9 cellular contexts compared by ENCODE assay signal in the genomic region with DNA sequence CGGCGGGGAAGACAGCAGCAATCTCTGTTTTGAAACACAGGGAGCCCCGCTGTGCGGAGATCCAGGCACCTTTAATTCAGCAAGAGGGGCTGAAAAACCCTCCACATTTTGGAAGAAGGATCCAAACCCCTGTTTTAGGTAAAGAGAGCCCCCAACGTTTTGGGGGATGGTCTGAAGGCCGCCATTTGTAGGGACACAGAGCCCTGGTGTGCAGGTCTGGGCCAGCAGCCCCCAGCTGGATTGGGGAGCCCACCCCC. TPM values are rescaled to one million over a fixed set of nuclear protein-coding genes. Genes with fewer than 3 reads are reported as not detected.
DNase-seq lines count a peak whose midpoint lies in the region; ATAC-seq, FAIRE-seq and TF ChIP-seq lines count a peak whose summit lies in the region.
"Had no signal": no experiment of that assay in that cellular context is flagged by ENCODE, and none has a peak within 500 bp of the region (broad histone marks: within the 10 kb centered on the region; RNA-seq: fewer than 3 reads in every experiment).

No MANE protein-coding gene starts in this region.

- H3K9me3 Mint-ChIP-seq in natural killer cell = no peaks in the 10 kb centered on the region

- H3K79me2 ChIP-seq in Karpas-422 (ENCODE audit: low read length) = no peaks in the 10 kb centered on the region

- H3K36me3 Mint-ChIP-seq in natural killer cell = no peaks in the 10 kb centered on the region

- no peak for FAIRE-seq in GM12891 (lab: Jason Lieb, UNC)
- no peak for FAIRE-seq in GM12892 (lab: Jason Lieb, UNC)

- H3K36me3 ChIP-seq in Karpas-422 (ENCODE audit: insufficient read depth, low read length) (no peaks in the 10 kb centered on the region), colonic mucosa (no peaks in the 10 kb centered on the region)

- no peak for TF ChIP-seq CTCF in AG09309 (IDR thresholded peaks at IDR 0.05; ENCODE audit: control insufficient read depth, insufficient read depth, low read depth, low read length, missing control alignments)
- TF ChIP-seq CTCF in colonic mucosa (IDR thresholded peaks at IDR 0.05) = no peak
- no peak for TF ChIP-seq CTCF in natural killer cell (IDR thresholded peaks at IDR 0.05)

- no peaks in the 10 kb centered on the region for H4K20me1 ChIP-seq in Karpas-422 (ENCODE audit: insufficient read depth, low read depth, low read length)

- H3K4me3 Mint-ChIP-seq in natural killer cell = peak overlapping the region; percentile 86

- H3K9me3 ChIP-seq in Karpas-422 (ENCODE audit: low read length) = no peaks in the 10 kb centered on the region
- H3K9me3 ChIP-seq in colonic mucosa = no peaks in the 10 kb centered on the region

- peak overlapping the region; percentile 38 for H2AFZ ChIP-seq in Karpas-422 (ENCODE audit: low read length)

- H3K27ac ChIP-seq in Karpas-422 (ENCODE audit: low read length) (peak overlapping the region; percentile 46), colonic mucosa (peak overlapping the region; percentile 91)

- no peaks in the 10 kb centered on the region for H3K27me3 Mint-ChIP-seq in natural killer cell (ENCODE audit: low read depth in 2 of 2)

- H3K27me3 ChIP-seq in Karpas-422 (ENCODE audit: low read length) = no peaks in the 10 kb centered on the region
- H3K27me3 ChIP-seq in colonic mucosa = no peaks in the 10 kb centered on the region

- H3K9ac ChIP-seq in Karpas-422 (ENCODE audit: low read length) = peak overlapping the region; percentile 86
- H3K9ac ChIP-seq in colonic mucosa (ENCODE audit: low read depth in 2 of 2, low read length in 2 of 2) = peak overlapping the region; percentile 84 to 93

- peaks cover 16 to 36% of the 10 kb centered on the region in 2 donors for H3K4me1 Mint-ChIP-seq in natural killer cell

- peak overlapping the region; percentile 83 to 90 for H3K27ac Mint-ChIP-seq in natural killer cell

- intact Hi-C loops in colonic mucosa (cut with DNase I) (no loop called here), natural killer cell (cut with micrococcal nuclease) (no loop called here)

- no peaks in the 10 kb centered on the region for H3K9me2 ChIP-seq in Karpas-422 (replicated peaks; ENCODE audit: insufficient read depth, low read length)

- peak overlapping the region; percentile 79 for H3K4me2 ChIP-seq in Karpas-422 (ENCODE audit: low read depth, low read length, poor library complexity, severe bottlenecking)

- ATAC-seq in natural killer cell = no peak

- no peak for TF ChIP-seq POLR2A in GM12891 (IDR thresholded peaks at IDR 0.05; ENCODE audit: low read depth, low read length)
- TF ChIP-seq POLR2A in GM12892 (IDR thresholded peaks at IDR 0.05; ENCODE audit: low read depth, low read length) = no peak; the same call in 1 of the 2 replicates

- DNase-seq in AG09309 (ENCODE audit: low read depth) (no peak), Karpas-422 (no peak), colonic mucosa (no peak), natural killer cell (no peak), HuH-7.5 (ENCODE audit: low spot score) (no peak), GM12891 (ENCODE audit: insufficient read length, low spot score) (no peak), NCI-H1436 treated with DMSO at 0.1 percent for 48 hours (lab: John Stamatoyannopoulos, UW) (no peak), GM12892 (ENCODE audit: insufficient read length) (no peak)
- DNase-seq: NCI-H2227 treated with DMSO at 0.1 percent for 48 hours had no signal

- H3K4me3 ChIP-seq in AG09309 (ENCODE audit: control insufficient read depth, low read depth, low read length) = peak overlapping the region; percentile 72
- H3K4me3 ChIP-seq in Karpas-422 (ENCODE audit: low read length) = peak overlapping the region; percentile 71
- H3K4me3 ChIP-seq in colonic mucosa = no peak overlapping the region

- peaks cover 52% of the 10 kb centered on the region for H3K4me1 ChIP-seq in Karpas-422 (ENCODE audit: low read length)
- H3K4me1 ChIP-seq in colonic mucosa = peaks cover 14% of the 10 kb centered on the region

TF ChIP-seq in GM12891, 5 proteins besides CTCF, POLR2A, EP300 and RAD21:
- no peak for TF ChIP-seq SPI1 (IDR thresholded peaks at IDR 0.05; ENCODE audit: low read depth, low read length)

RNA-seq across cellular contexts. Expression of a gene that starts 3.5 kb away (rescaled TPM):
- total RNA-seq in Karpas-422 (2014; rRNA removed; shearing (Covaris generic); ENCODE audit: low replicate concordance) = 7.6 and 21.2 TPM in 2 replicates
- total RNA-seq in colonic mucosa = 10 to 100 TPM; 54.8 to 72.0 TPM
- 10 to 100 TPM; 13.3 to 15.3 (median 13.9) TPM for total RNA-seq in natural killer cell
- 8.8 TPM for polyA plus RNA-seq in GM12891 (2012; ENCODE audit: low read depth, missing spikeins)
- 10.7 TPM for polyA plus RNA-seq in GM12892 (2012; ENCODE audit: missing spikeins)

RNA-seq across cellular contexts. Expression of a gene that starts 12.5 kb away (rescaled TPM):
- 60.0 and 156 TPM in 2 replicates for total RNA-seq in Karpas-422 (2014; rRNA removed; shearing (Covaris generic); ENCODE audit: low replicate concordance)
- total RNA-seq in colonic mucosa (100 to 1,000 TPM; 113 to 173 TPM), natural killer cell (100 to 1,000 TPM; 781 to 903 (median 859) TPM)
- polyA plus RNA-seq in GM12891 (2012; ENCODE audit: low read depth, missing spikeins) = 85.5 TPM
- polyA plus RNA-seq in GM12892 (2012; ENCODE audit: missing spikeins) = 11.9 TPM

RNA-seq across cellular contexts. Expression of a gene that starts 22.8 kb away (rescaled TPM):
- 372 and 566 TPM in 2 replicates for total RNA-seq in Karpas-422 (2014; rRNA removed; shearing (Covaris generic); ENCODE audit: low replicate concordance)
- total RNA-seq in colonic mucosa (100 to 1,000 TPM; 347 to 417 TPM), natural killer cell (10 to 100 TPM; 28.8 to 67.1 (median 66.9) TPM)
- polyA plus RNA-seq in GM12891 (2012; ENCODE audit: low read depth, missing spikeins) = 154 TPM
- polyA plus RNA-seq in GM12892 (2012; ENCODE audit: missing spikeins) = 219 TPM

RNA-seq across cellular contexts. Expression of a gene that starts 23.0 kb away (rescaled TPM):
- 9.0 TPM in 1 of 2 replicates, not detected in the other for total RNA-seq in Karpas-422 (2014; rRNA removed; shearing (Covaris generic); ENCODE audit: low replicate concordance)
- 10 to 100 TPM in 1 of 2 donors, 1 to 10 TPM in 1; 6.5 to 18.5 TPM for total RNA-seq in colonic mucosa
- total RNA-seq in natural killer cell = 1 to 10 TPM; 1.7 to 2.8 (median 2.2) TPM
- polyA plus RNA-seq in GM12891 (2012; ENCODE audit: low read depth, missing spikeins) = 9.6 TPM
- 16.1 TPM for polyA plus RNA-seq in GM12892 (2012; ENCODE audit: missing spikeins)

RNA-seq across cellular contexts. Expression of a gene that starts 27.2 kb away (rescaled TPM):
- not detected in 2 replicates for total RNA-seq in Karpas-422 (2014; rRNA removed; shearing (Covaris generic); ENCODE audit: low replicate concordance)
- total RNA-seq in colonic mucosa (10 to 100 TPM; 12.1 to 22.6 TPM), natural killer cell (not detected)
- polyA plus RNA-seq in GM12891 (2012; ENCODE audit: low read depth, missing spikeins) = 0.30 TPM
- 0.25 TPM for polyA plus RNA-seq in GM12892 (2012; ENCODE audit: missing spikeins)
